In the genomic region with DNA sequence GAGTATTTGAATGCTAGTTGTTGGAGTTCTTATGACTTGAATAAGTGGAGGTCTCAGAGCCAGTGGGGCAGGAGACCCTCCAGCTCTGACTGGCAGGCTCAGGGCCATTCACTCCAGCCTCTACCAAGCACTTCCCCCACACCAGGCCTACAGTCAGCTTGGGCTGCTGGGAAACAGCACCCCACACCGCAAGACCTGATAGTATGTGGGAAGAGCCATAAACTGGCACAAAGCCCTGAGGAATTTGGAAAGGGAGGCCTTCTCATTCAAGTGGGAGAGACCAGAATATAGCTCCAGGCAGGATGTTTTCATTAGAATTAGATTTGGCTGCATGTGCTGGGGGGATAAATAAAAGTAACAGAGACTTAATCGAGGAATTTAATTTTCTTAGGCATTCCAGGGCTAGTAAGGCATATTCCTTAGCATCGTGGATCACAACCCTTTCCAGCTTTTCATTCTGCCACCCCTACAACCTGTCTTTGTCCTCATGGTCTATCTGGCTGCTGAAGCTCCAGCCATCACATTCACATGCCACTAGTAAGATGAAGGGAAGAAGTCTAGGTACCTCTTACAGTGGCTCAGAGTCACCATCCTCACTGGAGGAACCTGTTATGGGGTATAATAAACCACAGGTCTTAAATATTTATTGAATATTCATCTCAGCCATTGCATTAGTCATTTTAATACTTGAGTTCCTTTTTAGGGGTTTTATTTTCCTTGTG, we compare ENCODE assay signal across 26 cellular contexts.
"Had no signal": no experiment of that assay in that cellular context is flagged by ENCODE, and none has a peak within 500 bp of the region (broad histone marks: within the 10 kb centered on the region; RNA-seq: fewer than 3 reads in every experiment).

No MANE protein-coding gene starts in this region.

- DNase-seq: activated B cell treated with CpG ODN at 0.5 μM for 24 hours; activated CD4-positive, alpha-beta T cell treated with anti-CD3 and anti-CD28 coated beads for 1 hour; activated CD4-positive, alpha-beta T cell treated with anti-CD3 and anti-CD28 coated beads, Interleukin-2, amount 10 ng/mL, durations not matched to agents 24 days and 14 days; activated CD4-positive, alpha-beta T cell treated with anti-CD3 and anti-CD28 coated beads, Interleukin-2, amount 50 U/mL, for 48 hours; activated CD8-positive, alpha-beta memory T cell treated with anti-CD3 and anti-CD28 coated beads, Interleukin-2, amount 10 ng/mL, durations not matched to agents 7 days and 5 days; activated effector memory CD4-positive, alpha-beta T cell treated with Interleukin-2 at 50 U/mL for 16 hours; activated naive CD4-positive, alpha-beta T cell; activated naive CD8-positive, alpha-beta T cell treated with anti-CD3 and anti-CD28 coated beads, Interleukin-2, amount 50 U/mL, for 24 hours; activated T-cell treated with anti-CD3 and anti-CD28 coated beads, Interleukin-2, amount 50 U/mL, for 24 hours; amygdala; Karpas-422; MM.1S; NCI-H1105; NCI-H1436; NCI-H187; NCI-H2081; NCI-H446; NCI-H524; SIG-M5; T-helper 17 cell; T-helper 9 cell had no signal

- H3K4me3 Mint-ChIP-seq: activated B cell treated with CpG ODN at 0.5 μM for 24 hours; activated CD4-positive, alpha-beta T cell treated with anti-CD3 and anti-CD28 coated beads, Interleukin-2, amount 10 ng/mL, durations not matched to agents 24 days and 14 days; activated CD8-positive, alpha-beta memory T cell treated with anti-CD3 and anti-CD28 coated beads, Interleukin-2, amount 10 ng/mL, durations not matched to agents 7 days and 5 days; activated naive CD8-positive, alpha-beta T cell treated with anti-CD3 and anti-CD28 coated beads, Interleukin-2, amount 50 U/mL, for 24 hours; activated T-cell treated with anti-CD3 and anti-CD28 coated beads, Interleukin-2, amount 50 U/mL, for 24 hours; activated T-helper 1 cell treated with anti-CD3 and anti-CD28 coated beads, Interleukin-12 subunit alpha, Interleukin-12 subunit beta, Interleukin-2, Interleukin-4 antibody, amounts not matched to agents 30 ng/mL and 10 ng/mL and 1 ng/mL, durations not matched to agents 14 hours and 24 hours and 36 hours; brain; central memory CD8-positive, alpha-beta T cell; T-helper 17 cell had no signal

- ATAC-seq: activated CD8-positive, alpha-beta memory T cell treated with anti-CD3 and anti-CD28 coated beads, Interleukin-2, amount 10 ng/mL, durations not matched to agents 7 days and 5 days; activated naive CD4-positive, alpha-beta T cell treated with anti-CD3 and anti-CD28 coated beads, Interleukin-2, amount 50 U/mL, for 72 hours; activated naive CD8-positive, alpha-beta T cell treated with anti-CD3 and anti-CD28 coated beads, Interleukin-2, amount 50 U/mL, for 24 hours; T-helper 17 cell had no signal

- H3K4me1 Mint-ChIP-seq: activated B cell treated with CpG ODN at 0.5 μM for 24 hours; activated CD4-positive, alpha-beta T cell treated with anti-CD3 and anti-CD28 coated beads, Interleukin-2, amount 10 ng/mL, durations not matched to agents 24 days and 14 days; activated naive CD8-positive, alpha-beta T cell treated with anti-CD3 and anti-CD28 coated beads, Interleukin-2, amount 50 U/mL, for 24 hours; brain; central memory CD8-positive, alpha-beta T cell; T-helper 17 cell had no signal

- H3K27ac Mint-ChIP-seq: activated B cell treated with CpG ODN at 0.5 μM for 24 hours; activated CD4-positive, alpha-beta T cell treated with anti-CD3 and anti-CD28 coated beads, Interleukin-2, amount 10 ng/mL, durations not matched to agents 24 days and 14 days; activated CD8-positive, alpha-beta memory T cell treated with anti-CD3 and anti-CD28 coated beads, Interleukin-2, amount 10 ng/mL, durations not matched to agents 7 days and 5 days; activated naive CD4-positive, alpha-beta T cell treated with anti-CD3 and anti-CD28 coated beads, Interleukin-2, amount 50 U/mL, for 72 hours; activated naive CD8-positive, alpha-beta T cell treated with anti-CD3 and anti-CD28 coated beads, Interleukin-2, amount 50 U/mL, for 24 hours; activated T-cell treated with anti-CD3 and anti-CD28 coated beads, Interleukin-2, amount 50 U/mL, for 24 hours; activated T-helper 1 cell treated with anti-CD3 and anti-CD28 coated beads, Interleukin-12 subunit alpha, Interleukin-12 subunit beta, Interleukin-2, Interleukin-4 antibody, amounts not matched to agents 30 ng/mL and 10 ng/mL and 1 ng/mL, durations not matched to agents 14 hours and 24 hours and 36 hours; T-helper 17 cell had no signal

- H3K36me3 Mint-ChIP-seq: activated CD8-positive, alpha-beta memory T cell treated with anti-CD3 and anti-CD28 coated beads, Interleukin-2, amount 10 ng/mL, durations not matched to agents 7 days and 5 days; activated naive CD4-positive, alpha-beta T cell treated with anti-CD3 and anti-CD28 coated beads, Interleukin-2, amount 50 U/mL, for 72 hours; brain had no signal

- H3K9me3 Mint-ChIP-seq: activated B cell treated with CpG ODN at 0.5 μM for 24 hours; activated CD4-positive, alpha-beta T cell treated with anti-CD3 and anti-CD28 coated beads, Interleukin-2, amount 10 ng/mL, durations not matched to agents 24 days and 14 days; activated naive CD4-positive, alpha-beta T cell treated with anti-CD3 and anti-CD28 coated beads, Interleukin-2, amount 50 U/mL, for 72 hours; activated naive CD8-positive, alpha-beta T cell treated with anti-CD3 and anti-CD28 coated beads, Interleukin-2, amount 50 U/mL, for 24 hours; activated T-cell treated with anti-CD3 and anti-CD28 coated beads, Interleukin-2, amount 50 U/mL, for 24 hours; activated T-helper 1 cell treated with anti-CD3 and anti-CD28 coated beads, Interleukin-12 subunit alpha, Interleukin-12 subunit beta, Interleukin-2, Interleukin-4 antibody, amounts not matched to agents 30 ng/mL and 10 ng/mL and 1 ng/mL, durations not matched to agents 14 hours and 24 hours and 36 hours; central memory CD8-positive, alpha-beta T cell had no signal

- H3K27ac ChIP-seq: PC-9 had no signal

- H3K4me3 ChIP-seq: PC-9 had no signal
